ENCODE assay signal across 9 cellular contexts in the genomic region with DNA sequence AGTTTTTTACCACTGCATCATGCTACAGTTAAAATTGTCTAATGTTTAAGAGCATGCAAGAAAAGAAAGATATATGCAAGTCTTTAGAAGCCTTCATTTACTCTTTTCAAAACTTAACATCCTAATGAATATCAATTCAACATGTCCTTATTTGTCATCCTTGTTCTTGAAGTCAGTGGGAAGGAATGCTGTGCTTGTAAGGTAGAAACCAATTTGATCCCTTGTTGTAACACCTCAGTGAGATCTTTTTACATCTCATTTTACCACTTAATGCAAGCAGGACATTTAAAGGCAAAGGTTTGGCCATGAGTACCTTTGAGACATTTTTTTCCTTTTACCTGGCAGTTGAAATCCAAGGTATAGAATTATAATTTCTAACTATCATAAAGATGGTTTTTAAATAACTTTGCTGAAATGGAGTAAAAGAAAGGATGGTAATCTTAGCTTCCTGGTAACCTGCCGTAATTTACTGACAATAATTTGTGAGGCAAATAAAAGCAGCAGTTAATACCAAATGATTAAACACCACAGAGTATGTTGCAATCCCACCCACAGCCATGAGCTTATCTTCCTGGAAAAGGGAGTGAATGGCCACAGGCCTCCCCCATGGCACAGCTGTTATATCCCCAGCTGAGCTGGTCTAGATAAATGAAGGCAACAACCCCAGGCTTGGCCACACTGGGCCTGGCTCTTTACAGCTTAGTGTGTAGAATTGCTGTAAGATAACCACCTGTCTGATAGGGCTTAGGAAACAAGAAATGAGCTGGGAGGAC. TPM values are rescaled to one million over a fixed set of nuclear protein-coding genes. Genes with fewer than 3 reads are reported as not detected.
A peak's percentile ranks its signal among the peaks of the same experiment; 100 is the strongest.
DNase-seq lines count a peak whose midpoint lies in the region; ATAC-seq and TF ChIP-seq lines count a peak whose summit lies in the region.
"Had no signal": no experiment of that assay in that cellular context is flagged by ENCODE, and none has a peak within 500 bp of the region (broad histone marks: within the 10 kb centered on the region; RNA-seq: fewer than 3 reads in every experiment).

No MANE protein-coding gene starts in this region.

- H3K27me3 Mint-ChIP-seq in Calu3 (ENCODE audit: unreplicated experiment) (no peaks in the 10 kb centered on the region), endodermal cell (ENCODE audit: insufficient read depth) (no peaks in the 10 kb centered on the region), mesothelial cell of epicardium (ENCODE audit: low read depth) (no peaks in the 10 kb centered on the region)
- H3K27me3 Mint-ChIP-seq: activated B cell treated with CpG ODN at 0.5 μM for 24 hours had no signal

- no TSS peak for BruUV-seq in Calu3 (replicated peaks; lab: Mats Ljungman, UMichigan)

- H3K27ac Mint-ChIP-seq in Calu3 (ENCODE audit: unreplicated experiment) (peak overlapping the region; percentile 95), endodermal cell (peak overlapping the region; percentile 90), mesothelial cell of epicardium (no peak overlapping the region)
- H3K27ac Mint-ChIP-seq: activated B cell treated with CpG ODN at 0.5 μM for 24 hours had no signal

- H2AK5ac ChIP-seq in mesenchymal stem cell (ENCODE audit: low read length, severe bottlenecking) = no peak overlapping the region

- H3K36me3 Mint-ChIP-seq in Calu3 (ENCODE audit: insufficient read depth, unreplicated experiment) = no peaks in the 10 kb centered on the region
- H3K36me3 Mint-ChIP-seq in endodermal cell (ENCODE audit: low read depth) = peaks cover 1% of the 10 kb centered on the region
- no peaks in the 10 kb centered on the region for H3K36me3 Mint-ChIP-seq in mesothelial cell of epicardium

- no peak overlapping the region for H2BK15ac ChIP-seq in mesenchymal stem cell (ENCODE audit: low read depth, poor library complexity, severe bottlenecking)

- no peak overlapping the region for H3K14ac ChIP-seq in mesenchymal stem cell (ENCODE audit: low read length in 2 of 2)

- H3K27ac ChIP-seq in endodermal cell (ENCODE audit: low read depth, low read length) (no peak overlapping the region), mesenchymal stem cell (ENCODE audit: low read length, poor library complexity, severe bottlenecking) (peak overlapping the region; percentile 81)

- H3K9me3 ChIP-seq in endodermal cell (ENCODE audit: control insufficient read depth, low read length) (no peaks in the 10 kb centered on the region), mesenchymal stem cell (ENCODE audit: control insufficient read depth, low read length) (no peaks in the 10 kb centered on the region)

- H2BK12ac ChIP-seq in mesenchymal stem cell (ENCODE audit: low read length in 2 of 2) = no peak overlapping the region

- peak overlapping the region; percentile 24 for H3K9ac ChIP-seq in endodermal cell (ENCODE audit: extremely low read depth, low read length, poor library complexity, severe bottlenecking)
- H3K9ac ChIP-seq in mesenchymal stem cell (ENCODE audit: low read length) = peak overlapping the region; percentile 57

- H3K4ac ChIP-seq in mesenchymal stem cell (ENCODE audit: low read depth in 1 of 2, low read length in 2 of 2) = no peak overlapping the region

- H3K36me3 ChIP-seq in endodermal cell (ENCODE audit: control insufficient read depth, insufficient read depth, low read length) = no peaks in the 10 kb centered on the region
- no peaks in the 10 kb centered on the region for H3K36me3 ChIP-seq in mesenchymal stem cell (ENCODE audit: control insufficient read depth in 1 of 2, insufficient read depth in 2 of 2, low read depth in 1 of 2, low read length in 2 of 2)

- H3K18ac ChIP-seq in mesenchymal stem cell (ENCODE audit: low read depth in 1 of 2, low read length in 2 of 2) = no peak overlapping the region

- no peak overlapping the region for H4K91ac ChIP-seq in mesenchymal stem cell (ENCODE audit: low read length)

- no peak overlapping the region for H4K8ac ChIP-seq in mesenchymal stem cell (ENCODE audit: low read length)

- H3K9me3 Mint-ChIP-seq in Calu3 (ENCODE audit: low read depth, unreplicated experiment) (no peaks in the 10 kb centered on the region), endodermal cell (no peaks in the 10 kb centered on the region), mesothelial cell of epicardium (no peaks in the 10 kb centered on the region)
- H3K9me3 Mint-ChIP-seq: activated B cell treated with CpG ODN at 0.5 μM for 24 hours had no signal

- DNase-seq in Calu3 (peak; percentile 57), NCI-H146 (lab: John Stamatoyannopoulos, UW) (peak; percentile 16), endodermal cell (peak; percentile 84), mesenchymal stem cell (peak; percentile 84), mesothelial cell of epicardium (ENCODE audit: low spot score in 2 of 2, unreplicated experiment in 2 of 2) (no peak), anterior cingulate cortex (lab: John Stamatoyannopoulos, UW) (no peak)
- DNase-seq: activated B cell treated with CpG ODN at 0.5 μM for 24 hours had no signal

- WGBS in endodermal cell (ENCODE audit: insufficient coverage in 1 of 2, insufficient read length in 1 of 2), 2 experiments = 20% methylated on average over 1 of the region's 1 CpG; no CpG with 5 or more reads in 1 of the 2 experiments
- 86% methylated on average over 1 of the region's 1 CpG for WGBS in mesenchymal stem cell

- CTCF ChIA-PET in Calu3 (lab: Charles Lee) = interaction anchor here (0.6 to 1.6 kb wide), 6 partner anchors 9 to 249 kb away, joined by 3 to 6 read pairs (median 4); no protein-coding TSS in a partner anchor

- H3K4me3 ChIP-seq in endodermal cell (ENCODE audit: low read length) (peak overlapping the region; percentile 44), mesenchymal stem cell (ENCODE audit: insufficient read depth in 1 of 2, low read depth in 1 of 2, low read length in 2 of 2) (no peak overlapping the region)

- intact Hi-C loops in Calu3 (cut with micrococcal nuclease; ENCODE audit: unreplicated experiment) = loop anchor here (2.0 kb wide), 1 partner anchor 27 kb away; no protein-coding TSS in a partner anchor

- H3K4me1 Mint-ChIP-seq in Calu3 (ENCODE audit: low read depth, unreplicated experiment) (peaks cover 28% of the 10 kb centered on the region), endodermal cell (peaks cover 37% of the 10 kb centered on the region), mesothelial cell of epicardium (peaks cover 10% of the 10 kb centered on the region)

- H3K4me2 ChIP-seq in mesenchymal stem cell (ENCODE audit: low read length, poor library complexity, severe bottlenecking) = no peak overlapping the region

- H3K79me1 ChIP-seq in mesenchymal stem cell (replicated peaks; ENCODE audit: low read length, poor library complexity, severe bottlenecking) = peaks cover 1% of the 10 kb centered on the region

- H3K4me1 ChIP-seq in endodermal cell (ENCODE audit: control insufficient read depth, insufficient read depth, low read length) (peaks cover 11% of the 10 kb centered on the region), mesenchymal stem cell (ENCODE audit: control insufficient read depth, insufficient read depth, low read depth, low read length) (peaks cover 2% of the 10 kb centered on the region)

- H2BK120ac ChIP-seq in mesenchymal stem cell (ENCODE audit: low read depth, low read length) = no peak overlapping the region

- ATAC-seq in HG02759 (IDR thresholded peaks at IDR 0.05; ENCODE audit: unreplicated experiment) (no peak), HG03439 (IDR thresholded peaks at IDR 0.05; ENCODE audit: unreplicated experiment) (no peak)

- H3K27me3 ChIP-seq in endodermal cell (ENCODE audit: control insufficient read depth, insufficient read depth, low read length, poor library complexity, severe bottlenecking) (no peaks in the 10 kb centered on the region), mesenchymal stem cell (ENCODE audit: control insufficient read depth in 1 of 2, insufficient read depth in 1 of 2, low read length in 2 of 2) (no peaks in the 10 kb centered on the region)

- H3K23ac ChIP-seq in mesenchymal stem cell (ENCODE audit: low read length in 2 of 2) = no peak overlapping the region

- no peak overlapping the region for H2AFZ ChIP-seq in mesenchymal stem cell (ENCODE audit: low read depth, low read length)

- no peak overlapping the region for H3K4me3 Mint-ChIP-seq in Calu3 (ENCODE audit: low read depth, unreplicated experiment)
- no peak overlapping the region for H3K4me3 Mint-ChIP-seq in endodermal cell
- no peak overlapping the region for H3K4me3 Mint-ChIP-seq in mesothelial cell of epicardium
- H3K4me3 Mint-ChIP-seq: activated B cell treated with CpG ODN at 0.5 μM for 24 hours had no signal

- H2BK5ac ChIP-seq in mesenchymal stem cell (ENCODE audit: low read depth, low read length, poor library complexity, severe bottlenecking) = no peak overlapping the region

- no peak for TF ChIP-seq CTCF in Calu3 (IDR thresholded peaks at IDR 0.05; ENCODE audit: unreplicated experiment)
- no peak for TF ChIP-seq CTCF in endodermal cell (conservative IDR thresholded peaks at IDR 0.05)
- no peak for TF ChIP-seq CTCF in mesothelial cell of epicardium (IDR thresholded peaks at IDR 0.05; ENCODE audit: unreplicated experiment)

RNA-seq across cellular contexts. Expression of gene STRN3, which starts 33.2 kb away (rescaled TPM):
- total RNA-seq in Calu3 (2022) = 29.7 and 34.4 TPM in 2 replicates
- total RNA-seq in endodermal cell = 10 to 100 TPM; 56.5 to 58.9 TPM
- 39.3 TPM for polyA plus RNA-seq in endodermal cell (2013, experiment 1 of 2)
- polyA plus RNA-seq in endodermal cell (2013, experiment 2 of 2) = 36.0 TPM
- 19.4 TPM for polyA plus RNA-seq in mesenchymal stem cell (2013, experiment 1 of 2)
- polyA plus RNA-seq in mesenchymal stem cell (2013, experiment 2 of 2) = 20.0 TPM
- total RNA-seq in mesothelial cell of epicardium = 58.1 to 60.6 TPM (median 59.9 TPM) in 3 replicates

RNA-seq across cellular contexts. Expression of gene AP4S1, which starts 33.9 kb away (rescaled TPM):
- 8.3 and 10.7 TPM in 2 replicates for total RNA-seq in Calu3 (2022)
- 10 to 100 TPM in 1 of 2 donors, 1 to 10 TPM in 1; 7.6 to 11.1 TPM for total RNA-seq in endodermal cell
- 4.0 TPM for polyA plus RNA-seq in endodermal cell (2013, experiment 1 of 2)
- 5.1 TPM for polyA plus RNA-seq in endodermal cell (2013, experiment 2 of 2)
- polyA plus RNA-seq in mesenchymal stem cell (2013, experiment 1 of 2) = 6.7 TPM
- 7.0 TPM for polyA plus RNA-seq in mesenchymal stem cell (2013, experiment 2 of 2)
- 9.3 to 11.6 TPM (median 10.4 TPM) in 3 replicates for total RNA-seq in mesothelial cell of epicardium

Comparison
In these comparisons a context has a peak if more than half of its experiments do, and no peak if none do; other contexts are left out.
1. DNase-seq: peak in Calu3 (single experiment), NCI-H146 (single experiment), endodermal cell (single experiment) and mesenchymal stem cell (single experiment); none in mesothelial cell of epicardium (0 of 2) and anterior cingulate cortex (0 of 58).